ENCODE assay signal across 2 cellular contexts in genomic region chr1:195740862-195741261, GRCh38.
TF ChIP-seq lines count a peak whose summit lies in the region.

No MANE protein-coding gene starts in this region.

TF ChIP-seq in SK-N-SH, 30 proteins besides CTCF, POLR2A, EP300 and RAD21 (continued from another document):
- no peak for TF ChIP-seq REST (IDR thresholded peaks at IDR 0.05; ENCODE audit: low read depth, low read length)
- no peak for TF ChIP-seq ZBTB33 (IDR thresholded peaks at IDR 0.05; ENCODE audit: borderline replicate concordance, low read depth)
- no peak for TF ChIP-seq USF2 (IDR thresholded peaks at IDR 0.05; ENCODE audit: borderline replicate concordance, low read depth, low read length)
- no peak for TF ChIP-seq TAF1 (IDR thresholded peaks at IDR 0.05; ENCODE audit: borderline replicate concordance, low read depth, low read length)
- TF ChIP-seq GATA2 (CRISPR knock-in tag; IDR thresholded peaks at IDR 0.05) = no peak
- TF ChIP-seq SMC3 (IDR thresholded peaks at IDR 0.05; ENCODE audit: low read depth, low read length) = no peak
- TF ChIP-seq RFX5 (IDR thresholded peaks at IDR 0.05; ENCODE audit: low read length) = no peak

TF ChIP-seq in SK-N-SH treated with all-trans-retinoic acid at 6 μM for 48 hours, 23 proteins besides CTCF, POLR2A, EP300 and RAD21 (continued from another document):
- TF ChIP-seq PATZ1 (CRISPR knock-in tag; IDR thresholded peaks at IDR 0.05; ENCODE audit: borderline replicate concordance) (no peak), ZC3H10 (CRISPR knock-in tag; IDR thresholded peaks at IDR 0.05) (no peak), TCF4 (CRISPR knock-in tag; IDR thresholded peaks at IDR 0.05; ENCODE audit: borderline replicate concordance) (no peak), RARB (CRISPR knock-in tag; IDR thresholded peaks at IDR 0.05) (no peak), ZFP3 (CRISPR knock-in tag; IDR thresholded peaks at IDR 0.05) (no peak), ZFP30 (CRISPR knock-in tag; IDR thresholded peaks at IDR 0.05) (no peak), OSR1 (CRISPR knock-in tag; IDR thresholded peaks at IDR 0.05) (no peak), PPARA (CRISPR knock-in tag; IDR thresholded peaks at IDR 0.05; ENCODE audit: borderline replicate concordance) (no peak)
